In the genomic region with DNA sequence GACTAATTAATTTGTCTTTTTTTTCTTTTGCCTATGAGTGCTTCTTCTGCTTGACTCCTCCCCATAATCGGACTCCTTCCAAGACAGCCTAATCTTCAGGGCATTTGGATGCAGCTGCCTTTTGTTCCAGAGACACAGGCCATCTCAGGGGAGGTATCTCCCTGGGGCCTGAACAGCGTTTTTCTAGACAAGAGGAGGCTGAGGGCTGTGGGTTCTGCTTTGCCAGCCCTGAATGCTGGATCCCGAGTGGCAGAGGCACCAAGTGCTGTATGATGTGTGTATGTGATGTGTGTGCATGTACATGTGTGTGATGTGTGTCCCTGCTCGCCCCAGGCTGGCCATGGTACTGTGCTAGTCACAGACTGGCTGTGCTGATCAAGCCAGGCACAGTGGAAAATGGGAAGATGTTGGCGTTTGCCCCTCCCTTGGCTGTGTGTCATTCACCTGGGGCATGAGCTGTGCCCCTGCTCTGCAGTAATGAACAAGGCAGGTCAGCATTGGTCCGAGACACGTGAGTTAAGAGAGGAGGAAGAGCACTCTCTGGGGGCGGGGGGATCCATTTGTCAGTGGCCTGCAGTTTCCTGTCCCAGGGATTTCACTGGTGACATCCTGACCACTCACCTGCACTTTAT, we compare ENCODE assay signal across 1 cellular context.
TF ChIP-seq lines count a peak whose summit lies in the region.

No MANE protein-coding gene starts in this region.

TF ChIP-seq in neural cell, 6 proteins besides CTCF, POLR2A, EP300 and RAD21 (continued from another document):
- TF ChIP-seq REST (IDR thresholded peaks at IDR 0.05; ENCODE audit: borderline replicate concordance) = no peak
- TF ChIP-seq EZH2 (IDR thresholded peaks at IDR 0.05; ENCODE audit: borderline replicate concordance, insufficient read depth, low read length, poor library complexity, severe bottlenecking) = no peak
